1 cellular context compared by ENCODE assay signal in genomic region chr11:16982256-16982671, GRCh38.
TF ChIP-seq lines count a peak whose summit lies in the region.

No MANE protein-coding gene starts in this region.

TF ChIP-seq in HepG2, 621 proteins besides CTCF, POLR2A, EP300 and RAD21:
- no peak for TF ChIP-seq NR2F6 (IDR thresholded peaks at IDR 0.05)
- TF ChIP-seq NR2F6 (CRISPR knock-in tag; IDR thresholded peaks at IDR 0.05), result peak; percentile 29; the same call in 1 of the 2 replicates
- 0 out of 2 replicates have a peak, but pooled peaks have one; percentile 16 for TF ChIP-seq ARID5B (CRISPR knock-in tag; IDR thresholded peaks at IDR 0.05)
- 0 out of 2 replicates have a peak, but pooled peaks have one; percentile 55 for TF ChIP-seq MXD1 (CRISPR knock-in tag; IDR thresholded peaks at IDR 0.05)
- TF ChIP-seq YEATS2 (CRISPR knock-in tag; IDR thresholded peaks at IDR 0.05; ENCODE audit: borderline replicate concordance), result no peak
- TF ChIP-seq ZNF687 (CRISPR knock-in tag; IDR thresholded peaks at IDR 0.05), result peak; percentile 56; the same call in 1 of the 2 replicates
- TF ChIP-seq ZC3H4 (CRISPR knock-in tag; IDR thresholded peaks at IDR 0.05; ENCODE audit: borderline replicate concordance), result no peak
- peak; percentile 44; the same call in 1 of the 2 replicates for TF ChIP-seq ZNF350 (CRISPR knock-in tag; IDR thresholded peaks at IDR 0.05; ENCODE audit: borderline replicate concordance, low read depth)
- no peak for TF ChIP-seq SP1 (IDR thresholded peaks at IDR 0.05)
- TF ChIP-seq SP1 (CRISPR knock-in tag; IDR thresholded peaks at IDR 0.05), result no peak
- 0 out of 2 replicates have a peak, but pooled peaks have one; percentile 27 for TF ChIP-seq ZNF710 (CRISPR knock-in tag; IDR thresholded peaks at IDR 0.05; ENCODE audit: borderline replicate concordance)
- peak; percentile 28; the same call in 1 of the 2 replicates for TF ChIP-seq ZNF331 (CRISPR knock-in tag; IDR thresholded peaks at IDR 0.05)
- peak; percentile 23; the same call in 1 of the 2 replicates for TF ChIP-seq ELF3 (CRISPR knock-in tag; IDR thresholded peaks at IDR 0.05)
